In the genomic region with DNA sequence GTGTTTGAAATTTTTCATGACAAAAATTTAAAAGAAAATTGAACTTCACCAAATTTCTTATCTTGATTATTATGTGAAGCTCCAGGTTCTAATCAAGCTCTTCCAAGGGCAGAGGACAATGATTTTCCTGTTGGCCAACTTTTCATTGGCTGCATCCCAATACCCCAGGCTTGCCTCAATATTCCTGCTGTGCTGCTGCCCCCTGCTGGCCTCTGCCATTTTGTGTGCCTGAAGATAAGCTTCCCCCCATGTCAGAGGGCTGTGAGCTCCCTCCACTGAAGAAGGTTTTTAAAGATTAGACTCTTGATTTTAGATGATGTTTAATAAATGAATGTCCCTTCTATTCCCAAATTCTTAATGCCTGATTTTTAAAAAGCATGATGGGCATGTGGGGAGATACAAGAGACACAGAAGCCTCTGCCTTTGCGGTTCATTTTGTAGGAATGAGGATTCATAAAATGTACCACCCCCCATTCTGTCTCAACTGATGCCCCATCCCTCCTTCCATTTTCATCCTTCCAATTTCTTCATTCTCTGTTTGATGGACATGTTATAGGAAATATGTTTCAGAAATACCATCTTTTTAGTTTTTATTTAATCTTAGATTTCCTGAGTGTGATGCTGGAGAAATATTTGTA, we compare ENCODE assay signal across 8 cellular contexts.
DNase-seq lines count a peak whose midpoint lies in the region; ATAC-seq and TF ChIP-seq lines count a peak whose summit lies in the region.

No MANE protein-coding gene starts in this region.

- DNase-seq in GM10266 (ENCODE audit: extremely low spot score): peak; percentile 67
- peak; percentile 16 for DNase-seq in NCI-H187 treated with DMSO at 0.1 percent for 48 hours (lab: John Stamatoyannopoulos, UW)
- peak; percentile 62 for DNase-seq in activated CD4-positive, CD25-positive, alpha-beta regulatory T cell treated with anti-CD3 and anti-CD28 coated beads, Interleukin-2, amount 50 U/mL, for 72 hours
- peak; percentile 60 for DNase-seq in ecto neural progenitor cell (ENCODE audit: low spot score)
- DNase-seq in lung (ENCODE audit: low spot score): peak; percentile 75
- DNase-seq in stimulated activated CD8-positive, alpha-beta memory T cell treated with anti-CD3 and anti-CD28 coated beads, Interleukin-7, amount 100 ng/mL, for 48 hours (ENCODE audit: extremely low read depth in 1 of 2, low read depth in 1 of 2): peak; percentile 18 to 37
- no peak for DNase-seq in ureter (ENCODE audit: low spot score)

- 96 to 100% methylated on average over 1 of the region's 1 CpG for WGBS in lung, 2 donors

- no peaks in the 10 kb centered on the region for H3K9me3 ChIP-seq in lung (ENCODE audit: control insufficient read depth in 2 of 2, insufficient read depth in 1 of 2, low read length in 1 of 2)

- H3K4me1 ChIP-seq in lung (ENCODE audit: control insufficient read depth in 2 of 2, insufficient read depth in 2 of 2, low read length in 2 of 2): peaks cover 0 to 6% of the 10 kb centered on the region in 2 donors

- H3K27me3 ChIP-seq in lung (ENCODE audit: control insufficient read depth, insufficient read depth): no peaks in the 10 kb centered on the region

- no peak overlapping the region for H3K4me3 ChIP-seq in lung

- no peaks in the 10 kb centered on the region for H3K36me3 ChIP-seq in lung (ENCODE audit: control insufficient read depth in 2 of 2, insufficient read depth in 2 of 2, low read length in 2 of 2)

- TF ChIP-seq CTCF in 22Rv1 (IDR thresholded peaks at IDR 0.05) (peak; percentile 82), GM10266 (IDR thresholded peaks at IDR 0.05; ENCODE audit: control insufficient read depth, insufficient read depth, low read depth, missing control alignments) (peak; percentile 86), lung (IDR thresholded peaks at IDR 0.05; ENCODE audit: control extremely low read depth, extremely low read depth) (peak; percentile 65)

- ATAC-seq in lung (ENCODE audit: insufficient read depth, low FRiP score): peak; percentile 53

- H3K27ac ChIP-seq in 22Rv1 (no peak overlapping the region), lung (ENCODE audit: low read depth in 1 of 2, low read length in 1 of 2) (no peak overlapping the region)
